In the genomic region with DNA sequence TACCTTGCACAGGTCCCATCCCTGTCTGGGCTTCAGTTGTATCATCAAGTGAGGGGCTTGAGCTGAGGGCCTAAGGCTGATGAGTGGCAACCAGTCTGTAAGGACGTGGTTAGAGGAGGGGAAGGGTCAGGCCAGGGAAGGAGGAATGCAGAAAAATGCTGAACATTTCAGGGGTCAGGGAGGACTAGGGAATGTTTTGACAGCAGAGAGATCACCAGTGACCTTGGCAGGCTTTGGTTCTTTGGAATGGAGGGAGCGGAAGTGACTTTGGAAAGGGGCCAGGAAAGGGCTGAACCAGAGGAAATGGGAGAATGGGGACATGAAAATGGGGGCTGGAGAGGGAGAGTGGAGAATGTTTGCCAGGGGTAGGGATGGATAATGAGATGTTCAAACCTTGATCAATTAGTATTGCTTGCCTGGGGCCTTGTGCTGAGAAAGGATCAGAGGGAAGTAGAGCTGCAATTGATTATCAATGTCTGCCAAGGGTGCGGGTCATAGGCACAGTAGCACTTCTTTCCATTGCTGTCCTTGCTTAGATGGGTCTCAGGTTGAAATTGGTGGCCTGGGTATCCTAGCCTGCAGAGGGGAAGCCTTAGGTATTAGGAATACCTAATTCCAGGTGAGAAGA, we compare ENCODE assay signal across 1 cellular context.
TF ChIP-seq lines count a peak whose summit lies in the region.

No MANE protein-coding gene starts in this region.

TF ChIP-seq in IMR-90, 13 proteins besides CTCF, POLR2A, EP300 and RAD21 (continued from another document):
- TF ChIP-seq SMC3 (IDR thresholded peaks at IDR 0.05; ENCODE audit: low read depth, low read length) (no peak), MXI1 (IDR thresholded peaks at IDR 0.05; ENCODE audit: borderline replicate concordance, low read depth, low read length) (no peak), ELK1 (IDR thresholded peaks at IDR 0.05; ENCODE audit: borderline replicate concordance, low read depth, low read length) (no peak), FOS (IDR thresholded peaks at IDR 0.05; ENCODE audit: low read depth, low read length) (no peak), MAFK (IDR thresholded peaks at IDR 0.05; ENCODE audit: low read depth, low read length) (no peak), BHLHE40 (IDR thresholded peaks at IDR 0.05; ENCODE audit: low read depth, low read length) (no peak), NFE2L2 (IDR thresholded peaks at IDR 0.05; ENCODE audit: low read depth, low read length) (no peak)
